ENCODE assay signal across 34 cellular contexts in genomic region chr21:34176442-34176841, GRCh38.
"Had no signal": no experiment of that assay in that cellular context is flagged by ENCODE, and none has a peak within 500 bp of the region (broad histone marks: within the 10 kb centered on the region; RNA-seq: fewer than 3 reads in every experiment).

No MANE protein-coding gene starts in this region.

- FAIRE-seq: astrocyte, bronchial epithelial cell had no signal

- H3K27ac ChIP-seq: adrenal gland, ascending aorta, body of pancreas, brain microvascular endothelial cell, breast epithelium, cardiac muscle cell had no signal

- ATAC-seq: activated naive CD4-positive, alpha-beta T cell treated with anti-CD3 and anti-CD28 coated beads, Interleukin-2, amount 50 U/mL, for 72 hours; activated naive CD8-positive, alpha-beta T cell treated with anti-CD3 and anti-CD28 coated beads, Interleukin-2, amount 50 U/mL, for 24 hours; activated T-cell treated with anti-CD3 and anti-CD28 coated beads, Interleukin-2, amount 50 U/mL, for 4 hours; activated T-helper 17 cell treated with anti-CD3 and anti-CD28 coated beads, Interleukin-2, amount 50 U/mL, for 72 hours; body of pancreas had no signal

- H3K36me3 ChIP-seq: adrenal gland, ascending aorta, brain microvascular endothelial cell, breast epithelium, cardiac muscle cell had no signal

- DNase-seq: activated effector memory CD4-positive, alpha-beta T cell treated with anti-CD3 and anti-CD28 coated beads, Interleukin-2, amount 50 U/mL, for 16 hours; activated effector memory CD4-positive, alpha-beta T cell treated with Interleukin-2 at 50 U/mL for 16 hours; activated gamma-delta T cell; activated gamma-delta T cell treated with Interleukin-2 at 50 U/mL for 16 hours; activated naive CD4-positive, alpha-beta T cell; activated naive CD4-positive, alpha-beta T cell treated with anti-CD3 and anti-CD28 coated beads for 36 hours; activated naive CD4-positive, alpha-beta T cell treated with anti-CD3 and anti-CD28 coated beads, Interleukin-2, amount 10 ng/mL, durations not matched to agents 7 days and 5 days; activated naive CD4-positive, alpha-beta T cell treated with anti-CD3 and anti-CD28 coated beads, Interleukin-2, amount 50 U/mL, for 16 hours; activated naive CD4-positive, alpha-beta T cell treated with Interleukin-2 at 50 U/mL for 16 hours; activated naive CD8-positive, alpha-beta T cell treated with anti-CD3 and anti-CD28 coated beads for 36 hours; activated naive CD8-positive, alpha-beta T cell treated with anti-CD3 and anti-CD28 coated beads, Interleukin-2, amount 10 ng/mL, durations not matched to agents 7 days and 5 days; activated naive CD8-positive, alpha-beta T cell treated with anti-CD3 and anti-CD28 coated beads, Interleukin-2, amount 50 U/mL, for 24 hours; activated T-cell treated with anti-CD3 and anti-CD28 coated beads, Interleukin-2, amount 50 U/mL, for 1 hour; activated T-cell treated with anti-CD3 and anti-CD28 coated beads, Interleukin-2, amount 50 U/mL, for 24 hours; activated T-cell treated with anti-CD3 and anti-CD28 coated beads, Interleukin-2, amount 50 U/mL, for 4 hours; activated T-cell treated with anti-CD3 and anti-CD28 coated beads, Interleukin-2, amount 50 U/mL, for 48 hours; activated T-cell treated with anti-CD3 and anti-CD28 coated beads, Interleukin-2, amount 50 U/mL, for 72 hours; adrenal gland; amniotic stem cell; amygdala; anterior cingulate cortex; aorta; body of pancreas; brain microvascular endothelial cell; caudate nucleus; central memory CD4-positive, alpha-beta T cell; cerebellar nuclear complex had no signal

- H3K4me3 ChIP-seq: adrenal gland, ascending aorta, body of pancreas, breast epithelium, cardiac muscle cell had no signal

- H3K4me1 ChIP-seq: adrenal gland, body of pancreas, breast epithelium had no signal

- H3K9me3 ChIP-seq: adrenal gland, breast epithelium had no signal

- H3K27me3 ChIP-seq: adrenal gland, ascending aorta, body of pancreas, brain microvascular endothelial cell, breast epithelium, cardiac muscle cell had no signal
